In genomic region chr3:58005662-58006061, GRCh38 we compare ENCODE assay signal across 15 cellular contexts. TPM values are rescaled to one million over a fixed set of nuclear protein-coding genes. Genes with fewer than 3 reads are reported as not detected.
DNase-seq lines count a peak whose midpoint lies in the region; ATAC-seq and TF ChIP-seq lines count a peak whose summit lies in the region.
"Had no signal": no experiment of that assay in that cellular context is flagged by ENCODE, and none has a peak within 500 bp of the region (broad histone marks: within the 10 kb centered on the region; RNA-seq: fewer than 3 reads in every experiment).

No MANE protein-coding gene starts in this region.

- peaks cover 46% of the 10 kb centered on the region for H3K4me1 ChIP-seq in PC-9 (replicated peaks; ENCODE audit: insufficient read depth)
- H3K4me1 ChIP-seq in esophagus (ENCODE audit: control insufficient read depth in 2 of 2, insufficient read depth in 2 of 2, low read length in 1 of 2), result peaks cover 6 to 10% of the 10 kb centered on the region in 2 donors
- H3K4me1 ChIP-seq: uterus had no signal

- peak overlapping the region; percentile 41 for H3K27ac Mint-ChIP-seq in osteocyte (ENCODE audit: unreplicated experiment)

- H3K4me2 ChIP-seq in PC-9, result peak overlapping the region; percentile 40; the same call in 1 of the 2 replicates

- no peaks in the 10 kb centered on the region for H3K9me3 ChIP-seq in PC-9 (ENCODE audit: insufficient read depth, low read depth)
- H3K9me3 ChIP-seq in esophagus (ENCODE audit: control insufficient read depth in 2 of 2, insufficient read depth in 1 of 2, low read depth in 1 of 2, low read length in 1 of 2), result no peaks in the 10 kb centered on the region
- no peaks in the 10 kb centered on the region for H3K9me3 ChIP-seq in WERI-Rb-1 (ENCODE audit: severe bottlenecking)
- H3K9me3 ChIP-seq: heart right ventricle, mucosa of descending colon, Peyer's patch, uterus had no signal

- H3K36me3 ChIP-seq in PC-9 (ENCODE audit: low read depth) (no peaks in the 10 kb centered on the region), esophagus (ENCODE audit: control insufficient read depth in 2 of 2, insufficient read depth in 2 of 2, low read length in 1 of 2) (no peaks in the 10 kb centered on the region), WERI-Rb-1 (no peaks in the 10 kb centered on the region)
- H3K36me3 ChIP-seq: heart right ventricle, Peyer's patch, uterus had no signal

- POLR2A ChIA-PET in PC-9 (lab: Charles Lee; ENCODE audit: unreplicated experiment), result interaction anchor here (0.6 to 1.5 kb wide), 2 partner anchors 33 to 44 kb away, joined by 3 to 8 read pairs; no protein-coding TSS in a partner anchor

- TF ChIP-seq CTCF in PC-9 (conservative IDR thresholded peaks at IDR 0.05) (no peak), osteocyte (IDR thresholded peaks at IDR 0.05) (no peak), lower leg skin (IDR thresholded peaks at IDR 0.05) (no peak), WERI-Rb-1 (IDR thresholded peaks at IDR 0.05; ENCODE audit: low read depth, low read length) (no peak)

- no peaks in the 10 kb centered on the region for H3K36me3 Mint-ChIP-seq in osteocyte (ENCODE audit: unreplicated experiment)

- no peak overlapping the region for H2AFZ ChIP-seq in PC-9

- TF ChIP-seq POLR2A in lower leg skin (IDR thresholded peaks at IDR 0.05), result no peak

- WGBS in esophagus, 2 donors, result 58 to 68% methylated on average over 2 of the region's 2 CpGs
- WGBS in lower leg skin, 2 donors, result 46 to 48% methylated on average over 2 of the region's 2 CpGs

- intact Hi-C loops in PC-9 (cut with micrococcal nuclease; ENCODE audit: unreplicated experiment), result loop anchor here (1.0 to 10.0 kb wide), 5 partner anchors 33 to 167 kb away; no protein-coding TSS in a partner anchor
- intact Hi-C loops in lower leg skin (cut with DNase I; ENCODE audit: low total_unique reads), result no loop called here

- no peaks in the 10 kb centered on the region for H3K9me3 Mint-ChIP-seq in osteocyte (ENCODE audit: unreplicated experiment)

- H3K4me3 ChIP-seq in PC-9, result no peak overlapping the region
- no peak overlapping the region for H3K4me3 ChIP-seq in esophagus (ENCODE audit: low read depth in 1 of 2, low read length in 2 of 2)
- no peak overlapping the region for H3K4me3 ChIP-seq in lower leg skin (ENCODE audit: low read depth, poor library complexity, severe bottlenecking)
- no peak overlapping the region for H3K4me3 ChIP-seq in WERI-Rb-1 (ENCODE audit: low read depth, low read length)
- H3K4me3 ChIP-seq: heart right ventricle, mucosa of descending colon, Peyer's patch, uterus had no signal

- H3F3A ChIP-seq in PC-9 (ENCODE audit: insufficient read depth, low read depth), result peaks cover 34% of the 10 kb centered on the region

- H3K4me3 Mint-ChIP-seq in osteocyte (ENCODE audit: unreplicated experiment), result no peak overlapping the region

- no peaks in the 10 kb centered on the region for H3K27me3 Mint-ChIP-seq in osteocyte (ENCODE audit: unreplicated experiment)

- CTCF ChIA-PET in PC-9 (lab: Charles Lee), result no interaction called here

- H4K20me1 ChIP-seq in PC-9 (ENCODE audit: insufficient read depth), result peaks cover 17% of the 10 kb centered on the region

- H3K27ac ChIP-seq in PC-9 (peak overlapping the region; percentile 94), esophagus (ENCODE audit: low read depth in 2 of 2, low read length in 1 of 2) (peak overlapping the region; percentile 64 to 68), WERI-Rb-1 (no peak overlapping the region)
- H3K27ac ChIP-seq: Peyer's patch, uterus had no signal

- H3K27me3 ChIP-seq in PC-9 (ENCODE audit: insufficient read depth, low read depth), result no peaks in the 10 kb centered on the region
- H3K27me3 ChIP-seq in esophagus (ENCODE audit: control insufficient read depth in 1 of 2, insufficient read depth in 2 of 2, low read length in 2 of 2), result no peaks in the 10 kb centered on the region
- no peaks in the 10 kb centered on the region for H3K27me3 ChIP-seq in WERI-Rb-1 (ENCODE audit: insufficient read depth, low read depth, severe bottlenecking)
- H3K27me3 ChIP-seq: heart right ventricle, Peyer's patch, uterus had no signal

- no TSS peak for BruUV-seq in PC-9 (replicated peaks; lab: Mats Ljungman, UMichigan)

- peaks cover 29% of the 10 kb centered on the region for H3K79me2 ChIP-seq in PC-9 (ENCODE audit: low read depth)

- H3K4me1 Mint-ChIP-seq in osteocyte (ENCODE audit: unreplicated experiment), result peaks cover 24% of the 10 kb centered on the region

- no peaks in the 10 kb centered on the region for H3K9me2 ChIP-seq in PC-9 (ENCODE audit: insufficient read depth)

- peak; percentile 47 for DNase-seq in Daoy (ENCODE audit: low read depth)
- DNase-seq in PC-9, result peak; percentile 60 to 92
- DNase-seq in osteocyte (ENCODE audit: extremely low spot score, unreplicated experiment), result no peak
- DNase-seq in lower leg skin (ENCODE audit: low spot score in 2 of 2), result no peak
- no peak for DNase-seq in WERI-Rb-1
- DNase-seq: activated T-cell treated with anti-CD3 and anti-CD28 coated beads, Interleukin-2, amount 50 U/mL, for 48 hours; heart right ventricle; mucosa of descending colon; NCI-H187 treated with DMSO at 0.1 percent for 48 hours; uterus had no signal

- no peak for ATAC-seq in HG03025 (IDR thresholded peaks at IDR 0.05; ENCODE audit: low FRiP score, unreplicated experiment)
- no peak for ATAC-seq in HG02852 (IDR thresholded peaks at IDR 0.05; ENCODE audit: unreplicated experiment)
- ATAC-seq: mucosa of descending colon, sciatic nerve had no signal

RNA-seq across cellular contexts. Expression of gene FLNB, which starts 2.6 kb away (rescaled TPM):
- total RNA-seq in Daoy (2014; rRNA removed; shearing (Covaris generic)), result 87.9 and 97.5 TPM in 2 replicates
- total RNA-seq in PC-9 (2021) (349 and 361 TPM in 2 replicates), osteocyte (72.9 and 77.9 TPM in 2 replicates), lower leg skin (100 to 1,000 TPM; 108 to 155 (median 128) TPM)
- 10 to 100 TPM; 50.8 to 52.5 TPM for polyA plus RNA-seq in esophagus

Comparison
In these comparisons a context has a peak if more than half of its experiments do, and no peak if none do; other contexts are left out.
1. DNase-seq: peak in Daoy (single experiment) and PC-9 (2 of 2); none in osteocyte (single experiment), lower leg skin (0 of 2) and WERI-Rb-1 (single experiment).